24 cellular contexts compared by ENCODE assay signal in genomic region chr1:188281927-188282326, GRCh38.
"Had no signal": no experiment of that assay in that cellular context is flagged by ENCODE, and none has a peak within 500 bp of the region (broad histone marks: within the 10 kb centered on the region; RNA-seq: fewer than 3 reads in every experiment).

No MANE protein-coding gene starts in this region.

- H3K4me1 ChIP-seq: ascending aorta, breast epithelium, spleen, tibial nerve had no signal

- H3K27ac ChIP-seq: ascending aorta, breast epithelium, dorsolateral prefrontal cortex, spleen, tibial nerve had no signal

- H3K9me3 ChIP-seq: ascending aorta, breast epithelium, spleen, tibial nerve had no signal

- H3K27me3 ChIP-seq: ascending aorta, breast epithelium, dorsolateral prefrontal cortex, spleen, tibial nerve had no signal

- H3K36me3 ChIP-seq: ascending aorta, breast epithelium, spleen, tibial nerve had no signal

- DNase-seq: activated CD4-positive, alpha-beta memory T cell treated with anti-CD3 and anti-CD28 coated beads, Interleukin-2, amount 10 ng/mL, durations not matched to agents 7 days and 5 days; activated CD4-positive, alpha-beta T cell treated with anti-CD3 and anti-CD28 coated beads for 1 hour; activated CD4-positive, alpha-beta T cell treated with anti-CD3 and anti-CD28 coated beads, Interleukin-2, amount 10 ng/mL, durations not matched to agents 7 days and 5 days; activated CD8-positive, alpha-beta memory T cell treated with anti-CD3 and anti-CD28 coated beads, Interleukin-2, amount 50 U/mL, for 48 hours; activated gamma-delta T cell treated with Interleukin-2 at 50 U/mL for 16 hours; activated naive CD4-positive, alpha-beta T cell treated with anti-CD3 and anti-CD28 coated beads, Interleukin-2, amount 50 U/mL, for 16 hours; activated naive CD8-positive, alpha-beta T cell treated with anti-CD3 and anti-CD28 coated beads, Interleukin-2, amount 50 U/mL, for 24 hours; activated T-cell treated with anti-CD3 and anti-CD28 coated beads, Interleukin-2, amount 50 U/mL, for 24 hours; dorsolateral prefrontal cortex; effector memory CD8-positive, alpha-beta T cell; erythroblast; head of caudate nucleus; hippocampal formation; kidney; naive thymus-derived CD8-positive, alpha-beta T cell; occipital lobe; posterior cingulate gyrus; right cardiac atrium; spleen; stimulated activated naive CD4-positive, alpha-beta T cell; T-helper 2 cell had no signal

- H3K4me3 ChIP-seq: ascending aorta, breast epithelium, dorsolateral prefrontal cortex, spleen, tibial nerve had no signal
